Comparison of ENCODE assay signal across 12 cellular contexts in genomic region chr14:70663707-70664179, GRCh38. TPM values are rescaled to one million over a fixed set of nuclear protein-coding genes. Genes with fewer than 3 reads are reported as not detected.
DNase-seq lines count a peak whose midpoint lies in the region; ATAC-seq and TF ChIP-seq lines count a peak whose summit lies in the region.
"Had no signal": no experiment of that assay in that cellular context is flagged by ENCODE, and none has a peak within 500 bp of the region (broad histone marks: within the 10 kb centered on the region; RNA-seq: fewer than 3 reads in every experiment).

No MANE protein-coding gene starts in this region.

- H4K20me1 ChIP-seq in SU-DHL-6 (ENCODE audit: low read depth, low read length): no peaks in the 10 kb centered on the region

- no peaks in the 10 kb centered on the region for H3K9me2 ChIP-seq in SU-DHL-6 (replicated peaks; ENCODE audit: insufficient read depth, low read length)

- H3K4me2 ChIP-seq in SU-DHL-6 (ENCODE audit: low read depth, low read length, poor library complexity, severe bottlenecking): peak overlapping the region; percentile 70

- H3K4me3 ChIP-seq in SU-DHL-6 (ENCODE audit: insufficient read depth, low read length, poor library complexity, severe bottlenecking): no peak overlapping the region
- H3K4me3 ChIP-seq: K562 had no signal

- DNase-seq in GM13976 (ENCODE audit: low spot score) (peak; percentile 38), HFFc6 (peak; percentile 26), omental fat pad (ENCODE audit: low spot score) (no peak), mesothelial cell of epicardium (ENCODE audit: low spot score in 2 of 2, unreplicated experiment in 2 of 2) (no peak), DMS53 (lab: John Stamatoyannopoulos, UW) (no peak), pons (ENCODE audit: low spot score) (no peak)
- DNase-seq: occipital lobe; stimulated activated naive CD4-positive, alpha-beta T cell treated with Interleukin-2 at 50 U/mL for 16 hours had no signal

- H3K9ac ChIP-seq in SU-DHL-6 (ENCODE audit: low read length): peak overlapping the region; percentile 58

- H3K27ac ChIP-seq in SU-DHL-6 (ENCODE audit: low read depth, low read length): peak overlapping the region; percentile 98

- no peaks in the 10 kb centered on the region for H3K36me3 Mint-ChIP-seq in HFFc6 (ENCODE audit: low read depth)
- H3K36me3 Mint-ChIP-seq in mesothelial cell of epicardium: peaks cover 4% of the 10 kb centered on the region

- in situ Hi-C loops in GM13976 (cut with MboI; ENCODE audit: low sequenced_read_pairs, unreplicated experiment): no loop called here

- no peaks in the 10 kb centered on the region for H3K9me3 ChIP-seq in SU-DHL-6 (ENCODE audit: insufficient read depth, low read length)

- H3F3A ChIP-seq in SU-DHL-6 (ENCODE audit: insufficient read depth): peaks cover 85% of the 10 kb centered on the region

- peaks cover 8% of the 10 kb centered on the region for H3K36me3 ChIP-seq in SU-DHL-6 (ENCODE audit: low read length)

- H2AFZ ChIP-seq in SU-DHL-6 (ENCODE audit: low read depth, low read length, severe bottlenecking): no peak overlapping the region

- H3K27me3 ChIP-seq in SU-DHL-6 (ENCODE audit: low read length): no peaks in the 10 kb centered on the region

- ATAC-seq in omental fat pad (ENCODE audit: low FRiP score) (peak; percentile 58), GM21390 (IDR thresholded peaks at IDR 0.05; ENCODE audit: unreplicated experiment) (no peak)
- ATAC-seq: K562, SK-N-SH treated with all-trans-retinoic acid at 6 μM for 48 hours had no signal

- TF ChIP-seq CTCF in GM13976 (IDR thresholded peaks at IDR 0.05; ENCODE audit: borderline replicate concordance, control extremely low read depth, extremely low read depth, insufficient read depth, missing control alignments): no peak
- TF ChIP-seq CTCF in HFFc6 (IDR thresholded peaks at IDR 0.05): no peak
- TF ChIP-seq CTCF in SU-DHL-6 (IDR thresholded peaks at IDR 0.05; ENCODE audit: insufficient read depth, low read length, poor library complexity, severe bottlenecking): no peak
- TF ChIP-seq CTCF in omental fat pad (IDR thresholded peaks at IDR 0.05): no peak
- TF ChIP-seq CTCF in mesothelial cell of epicardium (IDR thresholded peaks at IDR 0.05; ENCODE audit: unreplicated experiment): no peak

- H3K27me3 Mint-ChIP-seq in HFFc6 (ENCODE audit: insufficient read depth) (peaks cover 19% of the 10 kb centered on the region), mesothelial cell of epicardium (ENCODE audit: low read depth) (no peaks in the 10 kb centered on the region)

- H3K4me3 Mint-ChIP-seq in HFFc6 (no peak overlapping the region), mesothelial cell of epicardium (no peak overlapping the region)

- H3K4me1 Mint-ChIP-seq in HFFc6 (ENCODE audit: low read depth) (peaks cover 30% of the 10 kb centered on the region), mesothelial cell of epicardium (peaks cover 25% of the 10 kb centered on the region)

- H3K27ac Mint-ChIP-seq in HFFc6: no peak overlapping the region
- no peak overlapping the region for H3K27ac Mint-ChIP-seq in mesothelial cell of epicardium

- H3K9me3 Mint-ChIP-seq in HFFc6 (no peaks in the 10 kb centered on the region), mesothelial cell of epicardium (no peaks in the 10 kb centered on the region)

- H3K79me2 ChIP-seq in SU-DHL-6 (ENCODE audit: insufficient read depth, low read length): peaks cover 83% of the 10 kb centered on the region

RNA-seq across cellular contexts. Expression of gene TTC9, which starts 22.0 kb away (rescaled TPM):
- under 1 TPM; 0.05 to 0.17 (median 0.09) TPM for total RNA-seq in HFFc6 (2021; fragmentation: NEBNext Ultra II Directional; extraction: Animal tissue kit (Norgen Biotek cat#: 25700))
- total RNA-seq in omental fat pad (1 to 10 TPM; 1.1 to 1.5 (median 1.2) TPM), mesothelial cell of epicardium (4.6 to 5.1 TPM (median 4.8 TPM) in 3 replicates)

Comparison
In these comparisons a context has a peak if more than half of its experiments do, and no peak if none do; other contexts are left out.
1. DNase-seq: peak in GM13976 (single experiment) and HFFc6 (single experiment); none in omental fat pad (single experiment), mesothelial cell of epicardium (0 of 2), DMS53 (single experiment) and pons (single experiment).